Comparison of ENCODE assay signal across 16 cellular contexts in the genomic region with DNA sequence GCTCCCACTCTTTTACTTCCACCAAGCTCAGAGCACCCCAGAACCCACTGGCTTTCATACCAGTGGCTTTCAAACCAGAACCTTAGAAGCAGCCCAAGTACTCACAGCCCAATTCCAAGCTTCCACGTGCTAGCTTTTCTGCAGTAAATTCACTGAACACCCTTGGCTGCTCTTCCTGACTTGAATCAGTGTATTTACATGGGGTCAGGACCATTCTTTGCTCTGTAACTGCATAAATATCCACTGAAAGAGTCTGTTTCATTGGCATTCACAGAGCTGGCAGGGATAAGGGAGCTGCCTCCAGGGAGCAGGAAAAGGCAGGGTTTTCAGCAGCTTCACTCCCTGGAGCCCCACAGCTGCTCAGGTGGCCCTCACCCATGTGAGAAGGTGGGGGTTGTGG. TPM values are rescaled to one million over a fixed set of nuclear protein-coding genes. Genes with fewer than 3 reads are reported as not detected.
DNase-seq lines count a peak whose midpoint lies in the region; ATAC-seq and TF ChIP-seq lines count a peak whose summit lies in the region.
"Had no signal": no experiment of that assay in that cellular context is flagged by ENCODE, and none has a peak within 500 bp of the region (broad histone marks: within the 10 kb centered on the region; RNA-seq: fewer than 3 reads in every experiment).

No MANE protein-coding gene starts in this region.

- no peak for ATAC-seq in heart left ventricle
- ATAC-seq: GM12878 had no signal

- DNase-seq in left ventricle myocardium inferior (no peak), heart left ventricle (no peak), fibroblast of the aortic adventitia (ENCODE audit: low read depth) (peak; percentile 50), stromal cell of bone marrow (ENCODE audit: low read depth) (peak; percentile 33), Kasumi-1 (lab: John Stamatoyannopoulos, UW) (no peak), dorsolateral prefrontal cortex (no peak), GM20000 (ENCODE audit: low spot score) (no peak), SHP77 (lab: John Stamatoyannopoulos, UW) (no peak)
- DNase-seq: 8988T; ACHN; CD4-positive, CD25-positive, alpha-beta regulatory T cell; GOT3; H9 had no signal

- intact Hi-C loops in left ventricle myocardium inferior (cut with micrococcal nuclease): no loop called here
- intact Hi-C loops in heart left ventricle (cut with DNase I): loop anchor here in 5 of 10 donors (5.0 to 10.0 kb wide), 3 partner anchors 45 to 58 kb away; a partner anchor contains a TSS
- intact Hi-C loops in dorsolateral prefrontal cortex (cut with DNase I): no loop called here

- H3K27ac ChIP-seq in left ventricle myocardium inferior (replicated peaks) (peak overlapping the region; percentile 38), heart left ventricle (peak overlapping the region in 2 of 12 donors; percentile 18 to 28), dorsolateral prefrontal cortex (no peak overlapping the region)
- H3K27ac ChIP-seq: BLaER1 treated with 17β-estradiol and CSF1 and Interleukin-3, amounts not matched to agents 10 nM and 100 nM had no signal

- H3K9me3 ChIP-seq in left ventricle myocardium inferior (replicated peaks) (no peaks in the 10 kb centered on the region), heart left ventricle (no peaks in the 10 kb centered on the region)
- H3K9me3 ChIP-seq: BLaER1 treated with 17β-estradiol and CSF1 and Interleukin-3, amounts not matched to agents 10 nM and 100 nM had no signal

- 13 to 49% (median 30%) methylated on average over 1 of the region's 1 CpG for WGBS in heart left ventricle, 4 donors

- H3K4me1 ChIP-seq in left ventricle myocardium inferior (peaks cover 20% of the 10 kb centered on the region), heart left ventricle (peaks cover 0 to 20% (median 2%) of the 10 kb centered on the region in 12 donors)
- H3K4me1 ChIP-seq: BLaER1 treated with 17β-estradiol and CSF1 and Interleukin-3, amounts not matched to agents 10 nM and 100 nM had no signal

- H3K27me3 ChIP-seq in left ventricle myocardium inferior (ENCODE audit: low read depth): no peaks in the 10 kb centered on the region
- peaks cover 0 to 3% (median 0%) of the 10 kb centered on the region in 9 donors for H3K27me3 ChIP-seq in heart left ventricle
- H3K27me3 ChIP-seq in dorsolateral prefrontal cortex: peaks cover 0 to 70% (median 15%) of the 10 kb centered on the region in 45 donors

- no peak overlapping the region for H3K4me3 ChIP-seq in left ventricle myocardium inferior
- H3K4me3 ChIP-seq in heart left ventricle: no peak overlapping the region
- no peak overlapping the region for H3K4me3 ChIP-seq in fibroblast of the aortic adventitia (ENCODE audit: low read depth, low read length)
- no peak overlapping the region for H3K4me3 ChIP-seq in dorsolateral prefrontal cortex
- H3K4me3 ChIP-seq: BLaER1 treated with 17β-estradiol and CSF1 and Interleukin-3, amounts not matched to agents 10 nM and 100 nM; GM12878 had no signal

- H3K36me3 ChIP-seq in left ventricle myocardium inferior (no peaks in the 10 kb centered on the region), heart left ventricle (no peaks in the 10 kb centered on the region)
- H3K36me3 ChIP-seq: BLaER1 treated with 17β-estradiol and CSF1 and Interleukin-3, amounts not matched to agents 10 nM and 100 nM had no signal

- TF ChIP-seq POLR2A in heart left ventricle (IDR thresholded peaks at IDR 0.05): no peak

- TF ChIP-seq CTCF in left ventricle myocardium inferior (IDR thresholded peaks at IDR 0.05; ENCODE audit: borderline replicate concordance): no peak
- TF ChIP-seq CTCF in heart left ventricle (IDR thresholded peaks at IDR 0.05): no peak
- no peak for TF ChIP-seq CTCF in fibroblast of the aortic adventitia (IDR thresholded peaks at IDR 0.05; ENCODE audit: insufficient read depth, low read length)
- TF ChIP-seq CTCF in dorsolateral prefrontal cortex (IDR thresholded peaks at IDR 0.05 in 54 of 56, conservative IDR thresholded peaks at IDR 0.05 in 2 of 56; ENCODE audit: low read depth in 1 of 56, partially characterized antibody in 56 of 56): no peak
- no peak for TF ChIP-seq CTCF in GM20000 (IDR thresholded peaks at IDR 0.05; ENCODE audit: extremely low read depth, missing control alignments)

RNA-seq across cellular contexts. Expression of a gene that starts 43.9 kb away (rescaled TPM):
- total RNA-seq in left ventricle myocardium inferior: 23.6 TPM
- total RNA-seq in heart left ventricle: 10 to 100 TPM; 16.2 to 31.3 (median 22.4) TPM
- 10 to 100 TPM; 17.8 to 21.5 TPM for polyA plus RNA-seq in heart left ventricle
- 0.33 and 4.0 TPM in 2 replicates for total RNA-seq in fibroblast of the aortic adventitia (ENCODE audit: low replicate concordance)
- total RNA-seq in dorsolateral prefrontal cortex: 10 to 100 TPM in 96 of 120 experiments, 1 to 10 TPM in 24; 5.3 to 17.6 (median 12.3) TPM
- total RNA-seq: GM12878, HT-29 had no signal
- polyA plus RNA-seq: GM12878 had no signal

Comparison
In these comparisons a context has a peak if more than half of its experiments do, and no peak if none do; other contexts are left out.
1. DNase-seq: peak in fibroblast of the aortic adventitia (single experiment) and stromal cell of bone marrow (single experiment); none in left ventricle myocardium inferior (single experiment), heart left ventricle (0 of 5), Kasumi-1 (0 of 2), dorsolateral prefrontal cortex (0 of 10), GM20000 (single experiment) and SHP77 (0 of 2).